In genomic region chr6:38107073-38107472, GRCh38 we compare ENCODE assay signal across 26 cellular contexts.
DNase-seq lines count a peak whose midpoint lies in the region; ATAC-seq, FAIRE-seq and TF ChIP-seq lines count a peak whose summit lies in the region.
"Had no signal": no experiment of that assay in that cellular context is flagged by ENCODE, and none has a peak within 500 bp of the region (broad histone marks: within the 10 kb centered on the region; RNA-seq: fewer than 3 reads in every experiment).

No MANE protein-coding gene starts in this region.

- H2AFZ ChIP-seq in OCI-LY3 (ENCODE audit: low read depth, low read length): no peak overlapping the region

- H3K4me2 ChIP-seq in OCI-LY3 (ENCODE audit: low read length): peak overlapping the region; percentile 18
- H3K4me2 ChIP-seq: KMS-11 had no signal

- TF ChIP-seq CTCF in OCI-LY3 (IDR thresholded peaks at IDR 0.05; ENCODE audit: low read depth, low read length) (no peak), pancreas (IDR thresholded peaks at IDR 0.05) (no peak), omental fat pad (IDR thresholded peaks at IDR 0.05) (no peak)

- H3K27ac Mint-ChIP-seq in activated T-cell treated with anti-CD3 and anti-CD28 coated beads, Interleukin-2, amount 50 U/mL, for 72 hours: peak overlapping the region; percentile 2

- FAIRE-seq in GM18507 (lab: Jason Lieb, UNC) (peak; percentile 46), pancreas (lab: Jason Lieb, UNC) (no peak)
- FAIRE-seq: A204.1, D721Med, GM19239, H1, HTR-8/SVneo had no signal

- H3K9ac ChIP-seq in OCI-LY3 (ENCODE audit: low read length): no peak overlapping the region
- H3K9ac ChIP-seq: KMS-11 had no signal

- H3K36me3 Mint-ChIP-seq in activated T-cell treated with anti-CD3 and anti-CD28 coated beads, Interleukin-2, amount 50 U/mL, for 72 hours (ENCODE audit: insufficient read depth in 2 of 2): peaks cover 4 to 15% of the 10 kb centered on the region in 2 donors
- H3K36me3 Mint-ChIP-seq in activated T-cell treated with anti-CD3 and anti-CD28 coated beads, Interleukin-2, amount 50 U/mL, for 4 hours (ENCODE audit: insufficient read depth): peaks cover 31% of the 10 kb centered on the region

- H4K20me1 ChIP-seq in OCI-LY3 (ENCODE audit: insufficient read depth, low read length): peaks cover 15% of the 10 kb centered on the region

- H3K4me3 Mint-ChIP-seq in activated T-cell treated with anti-CD3 and anti-CD28 coated beads, Interleukin-2, amount 50 U/mL, for 72 hours: no peak overlapping the region
- no peak overlapping the region for H3K4me3 Mint-ChIP-seq in activated T-cell treated with anti-CD3 and anti-CD28 coated beads, Interleukin-2, amount 50 U/mL, for 4 hours
- H3K4me3 Mint-ChIP-seq: CD14-positive monocyte had no signal

- H3K36me3 ChIP-seq in OCI-LY3 (replicated peaks; ENCODE audit: low read depth, low read length) (no peaks in the 10 kb centered on the region), pancreas (no peaks in the 10 kb centered on the region)

- H3K9me3 Mint-ChIP-seq in activated T-cell treated with anti-CD3 and anti-CD28 coated beads, Interleukin-2, amount 50 U/mL, for 72 hours: peaks cover 0 to 1% of the 10 kb centered on the region in 2 donors
- H3K9me3 Mint-ChIP-seq in activated T-cell treated with anti-CD3 and anti-CD28 coated beads, Interleukin-2, amount 50 U/mL, for 4 hours: no peaks in the 10 kb centered on the region

- H3K27ac ChIP-seq in OCI-LY3 (ENCODE audit: low read length): no peak overlapping the region
- no peak overlapping the region for H3K27ac ChIP-seq in pancreas
- H3K27ac ChIP-seq: KMS-11 had no signal

- H3K9me3 ChIP-seq in OCI-LY3 (ENCODE audit: insufficient read depth, low read length) (no peaks in the 10 kb centered on the region), pancreas (no peaks in the 10 kb centered on the region)

- H3K27me3 ChIP-seq in OCI-LY3 (ENCODE audit: low read depth, low read length) (no peaks in the 10 kb centered on the region), pancreas (no peaks in the 10 kb centered on the region)

- DNase-seq in activated T-cell treated with anti-CD3 and anti-CD28 coated beads, Interleukin-2, amount 50 U/mL, for 72 hours: no peak
- no peak for DNase-seq in activated T-cell treated with anti-CD3 and anti-CD28 coated beads, Interleukin-2, amount 50 U/mL, for 4 hours
- DNase-seq in GM18507 (ENCODE audit: extremely low spot score, insufficient read length, low read depth): no peak
- no peak for DNase-seq in pancreas
- DNase-seq in NCI-H526 treated with DMSO at 0.1 percent for 48 hours (lab: John Stamatoyannopoulos, UW): no peak
- DNase-seq in omental fat pad (ENCODE audit: low spot score): no peak
- DNase-seq: DMS53; GDM1; IMR-90; MV-4-11; NCI-H1105 treated with DMSO at 0.1 percent for 48 hours; NCI-H187; NCI-H2227 treated with DMSO at 0.1 percent for 48 hours; NCI-H510A; NCI-H774; NK-92 treated with Interleukin-12 subunit alpha and Interleukin-12 subunit beta, amount 100 ng/mL, for 24 hours; OCI-M1; Right ventricle myocardium superior had no signal

- H3K4me1 ChIP-seq in OCI-LY3 (ENCODE audit: low read length) (peaks cover 48% of the 10 kb centered on the region), pancreas (peaks cover 0 to 13% (median 2%) of the 10 kb centered on the region in 3 donors)

- no peaks in the 10 kb centered on the region for H3K27me3 Mint-ChIP-seq in activated T-cell treated with anti-CD3 and anti-CD28 coated beads, Interleukin-2, amount 50 U/mL, for 72 hours (ENCODE audit: low read depth)
- H3K27me3 Mint-ChIP-seq in activated T-cell treated with anti-CD3 and anti-CD28 coated beads, Interleukin-2, amount 50 U/mL, for 4 hours (ENCODE audit: low read depth): no peaks in the 10 kb centered on the region

- no peak for ATAC-seq in activated T-cell treated with anti-CD3 and anti-CD28 coated beads, Interleukin-2, amount 50 U/mL, for 72 hours (replicated peaks in 1 of 2)
- no peak for ATAC-seq in activated T-cell treated with anti-CD3 and anti-CD28 coated beads, Interleukin-2, amount 50 U/mL, for 4 hours
- ATAC-seq in pancreas (peak in 3 of 4 donors; percentile 20 to 69 (median 57)), omental fat pad (ENCODE audit: low FRiP score) (no peak)

- H3K4me3 ChIP-seq in OCI-LY3 (ENCODE audit: low read length) (no peak overlapping the region), pancreas (no peak overlapping the region)

- intact Hi-C loops in pancreas (cut with DNase I): no loop called here

- 93 to 100% methylated on average over 1 of the region's 1 CpG for WGBS in pancreas, 2 donors

- H3K79me2 ChIP-seq in OCI-LY3 (ENCODE audit: low read length): no peaks in the 10 kb centered on the region

- peaks cover 13% of the 10 kb centered on the region for H3K4me1 Mint-ChIP-seq in activated T-cell treated with anti-CD3 and anti-CD28 coated beads, Interleukin-2, amount 50 U/mL, for 72 hours (ENCODE audit: low read depth)
- peaks cover 8% of the 10 kb centered on the region for H3K4me1 Mint-ChIP-seq in activated T-cell treated with anti-CD3 and anti-CD28 coated beads, Interleukin-2, amount 50 U/mL, for 4 hours (ENCODE audit: low read depth)
- H3K4me1 Mint-ChIP-seq: CD14-positive monocyte had no signal

Comparison
In these comparisons a context has a peak if more than half of its experiments do, and no peak if none do; other contexts are left out.
1. ATAC-seq: peak in pancreas (3 of 4); none in activated T-cell treated with anti-CD3 and anti-CD28 coated beads, Interleukin-2, amount 50 U/mL, for 72 hours (0 of 2), activated T-cell treated with anti-CD3 and anti-CD28 coated beads, Interleukin-2, amount 50 U/mL, for 4 hours (0 of 2) and omental fat pad (single experiment).